Comparison of ENCODE assay signal across 24 cellular contexts in genomic region chr16:76796431-76796830, GRCh38.
"Had no signal": no experiment of that assay in that cellular context is flagged by ENCODE, and none has a peak within 500 bp of the region (broad histone marks: within the 10 kb centered on the region; RNA-seq: fewer than 3 reads in every experiment).

No MANE protein-coding gene starts in this region.

- H3K4me2 ChIP-seq: smooth muscle cell had no signal

- H2AFZ ChIP-seq: parathyroid adenoma had no signal

- H3K4me1 ChIP-seq: left lung, lower lobe of right lung, parathyroid adenoma, right atrium auricular region, right lobe of liver, tibial nerve, uterus had no signal

- H3K79me2 ChIP-seq: parathyroid adenoma had no signal

- H3K4me3 ChIP-seq: left lung, lower lobe of right lung, right atrium auricular region, right lobe of liver, smooth muscle cell, tibial nerve, uterus had no signal

- H3K36me3 ChIP-seq: left lung, lower lobe of right lung, right atrium auricular region, right lobe of liver, tibial nerve, uterus had no signal

- FAIRE-seq: islet of Langerhans, kidney had no signal

- H3K9ac ChIP-seq: parathyroid adenoma had no signal

- H3K27ac ChIP-seq: left lung, lower lobe of right lung, parathyroid adenoma, right atrium auricular region, right lobe of liver, tibial nerve, uterus had no signal

- H3K27me3 ChIP-seq: left lung, right atrium auricular region, right lobe of liver, tibial nerve, uterus had no signal

- H3K9me3 ChIP-seq: lower lobe of right lung, right atrium auricular region, right lobe of liver, tibial nerve, uterus had no signal

- ATAC-seq: left colon; left lung; lower lobe of right lung; naive thymus-derived CD8-positive, alpha-beta T cell; right lobe of liver; stimulated activated memory B cell treated with anti-CD40 and anti-IgM and Interleukin-4, amounts not matched to agents 10 μg/mL and 1 μg/mL and 100 μg/mL, for 72 hours; stimulated activated naive CD8-positive, alpha-beta T cell treated with anti-CD3 and anti-CD28 coated beads, Interleukin-15, amount 100 ng/mL, for 72 hours had no signal

- DNase-seq: hypothalamus; immature natural killer cell; kidney; left colon; left lung; lower lobe of right lung; mammary epithelial cell; mesenchymal stem cell; naive thymus-derived CD8-positive, alpha-beta T cell; right lobe of liver; stimulated activated CD4-positive, alpha-beta T cell treated with anti-CD3 and anti-CD28 coated beads, Interleukin-1b, Interleukin-23, amount 100 ng/mL, for 48 hours; stimulated activated CD4-positive, alpha-beta T cell treated with anti-CD3 and anti-CD28 coated beads, Interleukin-2, amount 100 ng/mL, for 48 hours; stimulated activated CD4-positive, alpha-beta T cell treated with anti-CD3 and anti-CD28 coated beads, Interleukin-4, amount 100 ng/mL, for 4 hours; stimulated activated CD8-positive, alpha-beta memory T cell treated with anti-CD3 and anti-CD28 coated beads, Interleukin-4, amount 100 ng/mL, for 48 hours; stimulated activated naive CD4-positive, alpha-beta T cell treated with Interleukin-2 at 50 U/mL for 16 hours; stimulated activated naive CD8-positive, alpha-beta T cell treated with anti-CD3 and anti-CD28 coated beads, Interleukin-15, amount 100 ng/mL, for 72 hours; substantia nigra; uterus had no signal
